Comparison of ENCODE assay signal across 23 cellular contexts in genomic region chr1:216932424-216932823, GRCh38.
"Had no signal": no experiment of that assay in that cellular context is flagged by ENCODE, and none has a peak within 500 bp of the region (broad histone marks: within the 10 kb centered on the region; RNA-seq: fewer than 3 reads in every experiment).

No MANE protein-coding gene starts in this region.

- H3K36me3 ChIP-seq: SJSA1 had no signal

- H3K27me3 ChIP-seq: SJSA1 had no signal

- H3K36me3 Mint-ChIP-seq: T-cell had no signal

- H3K4me1 Mint-ChIP-seq: T-cell had no signal

- DNase-seq: KBM-7, MV-4-11, NCI-H1048, NCI-H1105, NCI-H1417, NCI-H1436 treated with DMSO at 0.1 percent for 48 hours, NCI-H1694, NCI-H187 treated with DMSO at 0.1 percent for 48 hours, NCI-H2029 treated with DMSO at 0.1 percent for 48 hours, NCI-H2107, NCI-H2227 treated with DMSO at 0.1 percent for 48 hours, NCI-H510A, NCI-H524 treated with DMSO at 0.1 percent for 48 hours, NCI-H69, NCI-H774, Right ventricle myocardium superior, RPMI8226, SIG-M5, SW 1271, T-cell had no signal

- H3K27me3 Mint-ChIP-seq: T-cell had no signal

- FAIRE-seq: RCC 7860 had no signal

- H3K4me3 ChIP-seq: SJSA1, SK-N-MC had no signal

- H3K4me3 Mint-ChIP-seq: T-cell had no signal

- H3K27ac Mint-ChIP-seq: T-cell had no signal

- ATAC-seq: T-cell had no signal
